Comparison of ENCODE assay signal across 18 cellular contexts in genomic region chr9:3941758-3942157, GRCh38.
DNase-seq lines count a peak whose midpoint lies in the region; ATAC-seq and FAIRE-seq lines count a peak whose summit lies in the region.
"Had no signal": no experiment of that assay in that cellular context is flagged by ENCODE, and none has a peak within 500 bp of the region (broad histone marks: within the 10 kb centered on the region; RNA-seq: fewer than 3 reads in every experiment).

No MANE protein-coding gene starts in this region.

- peak; percentile 40 for DNase-seq in NCI-H69 (lab: John Stamatoyannopoulos, UW)
- DNase-seq in small intestine = peak; percentile 68
- no peak for DNase-seq in amniotic stem cell (lab: John Stamatoyannopoulos, UW)
- DNase-seq: AML-193; Caco-2; Calu3; CD4-positive, alpha-beta T cell; CD8-positive, alpha-beta T cell; DMS79 treated with DMSO at 0.1 percent for 48 hours; GF-D8 had no signal

- no peaks in the 10 kb centered on the region for H3K27me3 ChIP-seq in small intestine (ENCODE audit: control insufficient read depth in 2 of 2, insufficient read depth in 2 of 2, low read length in 2 of 2)
- H3K27me3 ChIP-seq: BLaER1 treated with 17β-estradiol and CSF1 and Interleukin-3, amounts not matched to agents 10 nM and 100 nM had no signal

- H3K27ac ChIP-seq in small intestine (ENCODE audit: low read depth in 1 of 2, low read length in 1 of 2) = no peak overlapping the region
- H3K27ac ChIP-seq: 22Rv1; BLaER1 treated with 17β-estradiol and CSF1 and Interleukin-3, amounts not matched to agents 10 nM and 100 nM; C4-2B had no signal

- no peaks in the 10 kb centered on the region for H3K4me1 ChIP-seq in small intestine (ENCODE audit: control insufficient read depth in 2 of 2, insufficient read depth in 1 of 2, low read depth in 1 of 2, low read length in 1 of 2)
- H3K4me1 ChIP-seq: BLaER1 treated with 17β-estradiol and CSF1 and Interleukin-3, amounts not matched to agents 10 nM and 100 nM had no signal

- FAIRE-seq in A204.1 (lab: Jason Lieb, UNC) (peak; percentile 51), small intestine (lab: Jason Lieb, UNC) (peak; percentile 30)
- FAIRE-seq: D721Med, GM12891, GM19239 had no signal

- H3K4me3 ChIP-seq in small intestine (ENCODE audit: low read depth in 1 of 2, low read length in 2 of 2) = no peak overlapping the region
- H3K4me3 ChIP-seq: BLaER1 treated with 17β-estradiol and CSF1 and Interleukin-3, amounts not matched to agents 10 nM and 100 nM had no signal

- no peaks in the 10 kb centered on the region for H3K36me3 ChIP-seq in small intestine (ENCODE audit: control insufficient read depth in 2 of 2, insufficient read depth in 2 of 2, low read length in 2 of 2)
- H3K36me3 ChIP-seq: BLaER1 treated with 17β-estradiol and CSF1 and Interleukin-3, amounts not matched to agents 10 nM and 100 nM had no signal

- H3K9me3 ChIP-seq in small intestine (ENCODE audit: control insufficient read depth, low read depth) = no peaks in the 10 kb centered on the region
- H3K9me3 ChIP-seq: Caco-2 had no signal

- 15 to 61% (median 17%) methylated on average over 1 of the region's 1 CpG for WGBS in small intestine, 3 donors

- no peak for ATAC-seq in HG02840 (IDR thresholded peaks at IDR 0.05; ENCODE audit: low FRiP score, unreplicated experiment)
- ATAC-seq: CD8-positive, alpha-beta T cell had no signal
